In genomic region chr3:120595788-120596115, GRCh38 we compare ENCODE assay signal across 8 cellular contexts. TPM values are rescaled to one million over a fixed set of nuclear protein-coding genes. Genes with fewer than 3 reads are reported as not detected.
DNase-seq lines count a peak whose midpoint lies in the region; ATAC-seq and TF ChIP-seq lines count a peak whose summit lies in the region.

No MANE protein-coding gene starts in this region.

- H3K27ac Mint-ChIP-seq in HFFc6, result peak overlapping the region; percentile 93
- H3K27ac Mint-ChIP-seq in activated CD8-positive, alpha-beta T cell treated with anti-CD3 and anti-CD28 coated beads, Interleukin-2, amount 10 ng/mL, durations not matched to agents 7 days and 5 days, result peak overlapping the region; percentile 94
- H3K27ac Mint-ChIP-seq in stimulated activated memory B cell treated with anti-CD40 and anti-IgM and Interleukin-4, amounts not matched to agents 10 μg/mL and 1 μg/mL and 100 μg/mL, for 72 hours, result no peak overlapping the region

- intact Hi-C loops in left colon (cut with DNase I, micrococcal nuclease), result no loop called here

- peaks cover 3% of the 10 kb centered on the region; the same call in 1 of the 2 replicates for H3K36me3 Mint-ChIP-seq in HFFc6 (ENCODE audit: low read depth)
- peaks cover 5% of the 10 kb centered on the region for H3K36me3 Mint-ChIP-seq in activated CD8-positive, alpha-beta T cell treated with anti-CD3 and anti-CD28 coated beads, Interleukin-2, amount 10 ng/mL, durations not matched to agents 7 days and 5 days (ENCODE audit: low read depth)
- no peaks in the 10 kb centered on the region for H3K36me3 Mint-ChIP-seq in stimulated activated memory B cell treated with anti-CD40 and anti-IgM and Interleukin-4, amounts not matched to agents 10 μg/mL and 1 μg/mL and 100 μg/mL, for 72 hours

- H3K4me3 ChIP-seq in iPS-15b (ENCODE audit: low read depth, low read length), result peak overlapping the region; percentile 98

- H3K9me3 Mint-ChIP-seq in HFFc6, result no peaks in the 10 kb centered on the region
- H3K9me3 Mint-ChIP-seq in activated CD8-positive, alpha-beta T cell treated with anti-CD3 and anti-CD28 coated beads, Interleukin-2, amount 10 ng/mL, durations not matched to agents 7 days and 5 days (ENCODE audit: insufficient read depth), result no peaks in the 10 kb centered on the region
- H3K9me3 Mint-ChIP-seq in stimulated activated memory B cell treated with anti-CD40 and anti-IgM and Interleukin-4, amounts not matched to agents 10 μg/mL and 1 μg/mL and 100 μg/mL, for 72 hours, result no peaks in the 10 kb centered on the region

- no peak for ATAC-seq in activated CD8-positive, alpha-beta T cell treated with anti-CD3 and anti-CD28 coated beads, Interleukin-2, amount 10 ng/mL, durations not matched to agents 7 days and 5 days
- no peak for ATAC-seq in stimulated activated memory B cell treated with anti-CD40 and anti-IgM and Interleukin-4, amounts not matched to agents 10 μg/mL and 1 μg/mL and 100 μg/mL, for 72 hours
- ATAC-seq in left colon, result no peak

- peak overlapping the region; percentile 90; the same call in 1 of the 2 replicates for H3K4me3 Mint-ChIP-seq in HFFc6
- peak overlapping the region; percentile 87 for H3K4me3 Mint-ChIP-seq in activated CD8-positive, alpha-beta T cell treated with anti-CD3 and anti-CD28 coated beads, Interleukin-2, amount 10 ng/mL, durations not matched to agents 7 days and 5 days
- H3K4me3 Mint-ChIP-seq in stimulated activated memory B cell treated with anti-CD40 and anti-IgM and Interleukin-4, amounts not matched to agents 10 μg/mL and 1 μg/mL and 100 μg/mL, for 72 hours, result peak overlapping the region; percentile 82

- TF ChIP-seq CTCF in HFFc6 (IDR thresholded peaks at IDR 0.05), result no peak

- H3K36me3 ChIP-seq in iPS-15b (ENCODE audit: control insufficient read depth, insufficient read depth, low read length), result peaks cover 12% of the 10 kb centered on the region

- H3K9me3 ChIP-seq in iPS-15b (ENCODE audit: control insufficient read depth, insufficient read depth, low read length), result no peaks in the 10 kb centered on the region

- DNase-seq in HFFc6 (no peak), UCSD-AML1 (lab: John Stamatoyannopoulos, UW; ENCODE audit: unreplicated experiment) (no peak), left colon (no peak), amniotic stem cell (lab: John Stamatoyannopoulos, UW) (no peak)
- DNase-seq in activated CD8-positive, alpha-beta T cell treated with anti-CD3 and anti-CD28 coated beads, Interleukin-2, amount 10 ng/mL, durations not matched to agents 7 days and 5 days, result no peak
- DNase-seq in stimulated activated CD4-positive, alpha-beta T cell treated with anti-CD3 and anti-CD28 coated beads, Interleukin-1b, Interleukin-23, amount 100 ng/mL, for 48 hours, result no peak

- CTCF ChIA-PET in activated CD8-positive, alpha-beta T cell treated with anti-CD3 and anti-CD28 coated beads, Interleukin-2, amount 10 ng/mL, durations not matched to agents 7 days and 5 days (lab: Charles Lee), result interaction anchor here (1.0 to 3.9 kb wide), 10 partner anchors 9 to 199 kb away, joined by 3 to 31 read pairs (median 6); no protein-coding TSS in a partner anchor

- no peak overlapping the region for H3K9ac ChIP-seq in iPS-15b (ENCODE audit: low read depth, low read length)

- H3K4me1 Mint-ChIP-seq in HFFc6 (ENCODE audit: low read depth), result peaks cover 11% of the 10 kb centered on the region
- H3K4me1 Mint-ChIP-seq in activated CD8-positive, alpha-beta T cell treated with anti-CD3 and anti-CD28 coated beads, Interleukin-2, amount 10 ng/mL, durations not matched to agents 7 days and 5 days (ENCODE audit: low read depth), result peaks cover 8% of the 10 kb centered on the region
- peaks cover 6% of the 10 kb centered on the region for H3K4me1 Mint-ChIP-seq in stimulated activated memory B cell treated with anti-CD40 and anti-IgM and Interleukin-4, amounts not matched to agents 10 μg/mL and 1 μg/mL and 100 μg/mL, for 72 hours

- H3K27me3 ChIP-seq in iPS-15b (ENCODE audit: control insufficient read depth, insufficient read depth, low read length), result no peaks in the 10 kb centered on the region

- H3K27me3 Mint-ChIP-seq in HFFc6 (ENCODE audit: insufficient read depth), result no peaks in the 10 kb centered on the region
- H3K27me3 Mint-ChIP-seq in activated CD8-positive, alpha-beta T cell treated with anti-CD3 and anti-CD28 coated beads, Interleukin-2, amount 10 ng/mL, durations not matched to agents 7 days and 5 days (ENCODE audit: low read depth), result peaks cover 3% of the 10 kb centered on the region
- H3K27me3 Mint-ChIP-seq in stimulated activated memory B cell treated with anti-CD40 and anti-IgM and Interleukin-4, amounts not matched to agents 10 μg/mL and 1 μg/mL and 100 μg/mL, for 72 hours, result no peaks in the 10 kb centered on the region

- H3K4me1 ChIP-seq in iPS-15b (ENCODE audit: control insufficient read depth, insufficient read depth, low read length), result peaks cover 5% of the 10 kb centered on the region

- POLR2A ChIA-PET in activated CD8-positive, alpha-beta T cell treated with anti-CD3 and anti-CD28 coated beads, Interleukin-2, amount 10 ng/mL, durations not matched to agents 7 days and 5 days (lab: Charles Lee), result interaction anchor here (0.7 to 2.4 kb wide), 13 partner anchors 9 to 500 kb away, joined by 3 to 29 read pairs (median 4); partner anchors contain the start of genes GTF2E1, LRRC58 and RABL3

RNA-seq across cellular contexts. Expression of gene NDUFB4, which starts 0.4 kb away (rescaled TPM):
- 100 to 1,000 TPM; 174 to 221 (median 198) TPM for total RNA-seq in HFFc6 (2021; fragmentation: NEBNext Ultra II Directional; extraction: Animal tissue kit (Norgen Biotek cat#: 25700))
- 100 to 1,000 TPM; 119 to 124 TPM for total RNA-seq in activated CD8-positive, alpha-beta T cell treated with anti-CD3 and anti-CD28 coated beads, Interleukin-2, amount 10 ng/mL, durations not matched to agents 7 days and 5 days
- 100 to 1,000 TPM; 151 to 180 TPM for total RNA-seq in left colon
